19 cellular contexts compared by ENCODE assay signal in genomic region chr13:113509989-113510388, GRCh38.
"Had no signal": no experiment of that assay in that cellular context is flagged by ENCODE, and none has a peak within 500 bp of the region (broad histone marks: within the 10 kb centered on the region; RNA-seq: fewer than 3 reads in every experiment).

No MANE protein-coding gene starts in this region.

- H3K4me3 Mint-ChIP-seq: activated CD4-positive, alpha-beta T cell treated with anti-CD3 and anti-CD28 coated beads, Interleukin-2, amount 10 ng/mL, durations not matched to agents 7 days and 5 days; activated CD8-positive, alpha-beta T cell treated with anti-CD3 and anti-CD28 coated beads, Interleukin-2, amount 10 ng/mL, durations not matched to agents 7 days and 5 days; activated naive CD4-positive, alpha-beta T cell treated with anti-CD3 and anti-CD28 coated beads, Interleukin-2, amount 50 U/mL, for 24 hours; nephron; stimulated activated naive CD8-positive, alpha-beta T cell treated with anti-CD3 and anti-CD28 coated beads, Interleukin-15, Interleukin-2, amounts not matched to agents 100 ng/mL and 50 ng/mL, for 24 hours had no signal

- H3K27ac Mint-ChIP-seq: activated CD4-positive, alpha-beta T cell treated with anti-CD3 and anti-CD28 coated beads, Interleukin-2, amount 10 ng/mL, durations not matched to agents 7 days and 5 days; activated CD8-positive, alpha-beta T cell treated with anti-CD3 and anti-CD28 coated beads, Interleukin-2, amount 10 ng/mL, durations not matched to agents 7 days and 5 days; activated naive CD4-positive, alpha-beta T cell treated with anti-CD3 and anti-CD28 coated beads, Interleukin-2, amount 50 U/mL, for 24 hours; nephron; stimulated activated naive CD8-positive, alpha-beta T cell treated with anti-CD3 and anti-CD28 coated beads, Interleukin-15, Interleukin-2, amounts not matched to agents 100 ng/mL and 50 ng/mL, for 24 hours had no signal

- H3K4me1 Mint-ChIP-seq: activated CD4-positive, alpha-beta T cell treated with anti-CD3 and anti-CD28 coated beads, Interleukin-2, amount 10 ng/mL, durations not matched to agents 7 days and 5 days; activated naive CD4-positive, alpha-beta T cell treated with anti-CD3 and anti-CD28 coated beads, Interleukin-2, amount 50 U/mL, for 24 hours had no signal

- ATAC-seq: activated CD8-positive, alpha-beta T cell treated with anti-CD3 and anti-CD28 coated beads, Interleukin-2, amount 10 ng/mL, durations not matched to agents 7 days and 5 days; body of pancreas; right lobe of liver had no signal

- H3K27me3 Mint-ChIP-seq: activated CD4-positive, alpha-beta T cell treated with anti-CD3 and anti-CD28 coated beads, Interleukin-2, amount 10 ng/mL, durations not matched to agents 7 days and 5 days; activated naive CD4-positive, alpha-beta T cell treated with anti-CD3 and anti-CD28 coated beads, Interleukin-2, amount 50 U/mL, for 24 hours; stimulated activated naive CD8-positive, alpha-beta T cell treated with anti-CD3 and anti-CD28 coated beads, Interleukin-15, Interleukin-2, amounts not matched to agents 100 ng/mL and 50 ng/mL, for 24 hours had no signal

- H3K9me3 Mint-ChIP-seq: activated CD4-positive, alpha-beta T cell treated with anti-CD3 and anti-CD28 coated beads, Interleukin-2, amount 10 ng/mL, durations not matched to agents 7 days and 5 days; activated naive CD4-positive, alpha-beta T cell treated with anti-CD3 and anti-CD28 coated beads, Interleukin-2, amount 50 U/mL, for 24 hours; nephron; stimulated activated naive CD8-positive, alpha-beta T cell treated with anti-CD3 and anti-CD28 coated beads, Interleukin-15, Interleukin-2, amounts not matched to agents 100 ng/mL and 50 ng/mL, for 24 hours had no signal

- DNase-seq: activated CD4-positive, alpha-beta T cell treated with anti-CD3 and anti-CD28 coated beads, Interleukin-2, amount 10 ng/mL, durations not matched to agents 7 days and 5 days; activated CD4-positive, CD25-positive, alpha-beta regulatory T cell treated with anti-CD3 and anti-CD28 coated beads, Interleukin-2, amount 50 U/mL, for 72 hours; activated CD8-positive, alpha-beta T cell treated with anti-CD3 and anti-CD28 coated beads, Interleukin-2, amount 10 ng/mL, durations not matched to agents 7 days and 5 days; activated gamma-delta T cell treated with Interleukin-2 at 50 U/mL for 16 hours; anterior cingulate cortex; body of pancreas; effector memory CD4-positive, alpha-beta T cell; hippocampal formation; kidney glomerular epithelial cell; left ventricle myocardium inferior; midbrain; nucleus accumbens; right lobe of liver; stimulated activated CD4-positive, alpha-beta T cell treated with anti-CD3 and anti-CD28 coated beads, Interleukin-1b, Interleukin-23, amount 100 ng/mL, for 48 hours; substantia nigra; tibial artery had no signal
